21 cellular contexts compared by ENCODE assay signal in genomic region chr4:186058980-186059316, GRCh38. TPM values are rescaled to one million over a fixed set of nuclear protein-coding genes. Genes with fewer than 3 reads are reported as not detected.
DNase-seq lines count a peak whose midpoint lies in the region; ATAC-seq, FAIRE-seq and TF ChIP-seq lines count a peak whose summit lies in the region.
"Had no signal": no experiment of that assay in that cellular context is flagged by ENCODE, and none has a peak within 500 bp of the region (broad histone marks: within the 10 kb centered on the region; RNA-seq: fewer than 3 reads in every experiment).

No MANE protein-coding gene starts in this region.

- DNase-seq in HepG2 (ENCODE audit: low spot score) (no peak), right lobe of liver (no peak), activated B cell treated with CpG ODN at 0.5 μM for 24 hours (no peak), memory B cell (ENCODE audit: low spot score in 2 of 2) (no peak)
- no peak for DNase-seq in activated effector memory CD4-positive, alpha-beta T cell treated with anti-CD3 and anti-CD28 coated beads, Interleukin-2, amount 50 U/mL, for 16 hours
- no peak for DNase-seq in stimulated activated CD4-positive, alpha-beta T cell treated with anti-CD3 and anti-CD28 coated beads, Interleukin-2, amount 100 ng/mL, for 24 hours
- DNase-seq: 8988T, AML-193, DMS53, KBM-7, NCI-H1105 treated with DMSO at 0.1 percent for 48 hours, NCI-H2029 treated with DMSO at 0.1 percent for 48 hours, NCI-H226, NCI-H510A treated with DMSO at 0.1 percent for 48 hours, NCI-H82, Peyer's patch had no signal

- no peaks in the 10 kb centered on the region for H3K36me3 ChIP-seq in HepG2 (replicated peaks in 1 of 2; ENCODE audit: control insufficient read depth in 1 of 2, insufficient read depth in 2 of 2, low read length in 2 of 2)
- no peaks in the 10 kb centered on the region for H3K36me3 ChIP-seq in right lobe of liver
- H3K36me3 ChIP-seq: Peyer's patch, SJSA1 had no signal

- no peak overlapping the region for H3K4me2 ChIP-seq in HepG2 (ENCODE audit: low read depth, low read length)

- H2AFZ ChIP-seq in HepG2 (ENCODE audit: low read length) = no peak overlapping the region

- H3K27me3 ChIP-seq in HepG2 (ENCODE audit: control insufficient read depth in 1 of 2, insufficient read depth in 2 of 2, low read length in 2 of 2) (no peaks in the 10 kb centered on the region; a peak in 2 of 5 replicates), right lobe of liver (no peaks in the 10 kb centered on the region)
- H3K27me3 ChIP-seq: Peyer's patch, SJSA1 had no signal

- peak overlapping the region; percentile 25 for H3K4me3 Mint-ChIP-seq in activated B cell treated with CpG ODN at 0.5 μM for 24 hours
- H3K4me3 Mint-ChIP-seq in memory B cell = peak overlapping the region; percentile 62

- H3K4me3 ChIP-seq in HepG2 (replicated peaks in 1 of 3; ENCODE audit: insufficient read depth in 1 of 3, low read depth in 2 of 3, low read length in 3 of 3) (no peak overlapping the region), right lobe of liver (no peak overlapping the region)
- H3K4me3 ChIP-seq: Peyer's patch, SJSA1 had no signal

- intact Hi-C loops in HepG2 (cut with micrococcal nuclease; ENCODE audit: unreplicated experiment) (no loop called here), right lobe of liver (cut with DNase I) (no loop called here), activated B cell treated with CpG ODN at 0.5 μM for 24 hours (cut with micrococcal nuclease) (loop anchor here (2.0 kb wide), 1 partner anchor 132 kb away; the partner anchor contains the start of gene CYP4V2)

- TF ChIP-seq CTCF in HepG2 (CRISPR knock-in tag; IDR thresholded peaks at IDR 0.05) = no peak
- TF ChIP-seq CTCF in right lobe of liver (IDR thresholded peaks at IDR 0.05) = no peak
- TF ChIP-seq CTCF in activated B cell treated with CpG ODN at 0.5 μM for 24 hours (IDR thresholded peaks at IDR 0.05) = no peak

- no peaks in the 10 kb centered on the region for H3K9me3 ChIP-seq in HepG2 (ENCODE audit: low read length)
- H3K9me3 ChIP-seq in right lobe of liver = no peaks in the 10 kb centered on the region
- H3K9me3 ChIP-seq: Peyer's patch, SJSA1 had no signal

- peaks cover 22% of the 10 kb centered on the region for H3K4me1 Mint-ChIP-seq in activated B cell treated with CpG ODN at 0.5 μM for 24 hours
- peaks cover 15% of the 10 kb centered on the region for H3K4me1 Mint-ChIP-seq in memory B cell

- H3K9me3 Mint-ChIP-seq in activated B cell treated with CpG ODN at 0.5 μM for 24 hours = peaks cover 4% of the 10 kb centered on the region
- peaks cover 9% of the 10 kb centered on the region for H3K9me3 Mint-ChIP-seq in memory B cell

- H3K27ac Mint-ChIP-seq in activated B cell treated with CpG ODN at 0.5 μM for 24 hours = no peak overlapping the region
- H3K27ac Mint-ChIP-seq in memory B cell = no peak overlapping the region

- H3K27me3 Mint-ChIP-seq in activated B cell treated with CpG ODN at 0.5 μM for 24 hours (peaks cover 39% of the 10 kb centered on the region), memory B cell (peaks cover 26% of the 10 kb centered on the region)

- POLR2A ChIA-PET in HepG2 (lab: Yijun Ruan, JAX) = no interaction called here
- POLR2A ChIA-PET in activated B cell treated with CpG ODN at 0.5 μM for 24 hours (lab: Charles Lee) = no interaction called here

- TF ChIP-seq EP300 in HepG2 (IDR thresholded peaks at IDR 0.05; ENCODE audit: low read depth in 2 of 2, low read length in 2 of 2) (no peak), HepG2 (CRISPR knock-in tag; IDR thresholded peaks at IDR 0.05; ENCODE audit: borderline replicate concordance) (no peak)

- 46% methylated on average over 3 of the region's 3 CpGs for WGBS in HepG2 (ENCODE audit: low lambda C conversion rate)
- 61% methylated on average over 3 of the region's 3 CpGs for WGBS in right lobe of liver (ENCODE audit: insufficient coverage, low coverage, low lambda C conversion rate, missing lambda C conversion rate)

- H3K4me1 ChIP-seq in HepG2 (ENCODE audit: insufficient read depth, low read length) (no peaks in the 10 kb centered on the region), right lobe of liver (no peaks in the 10 kb centered on the region)
- H3K4me1 ChIP-seq: Peyer's patch, SJSA1 had no signal

- TF ChIP-seq POLR2A in HepG2 (IDR thresholded peaks at IDR 0.05; ENCODE audit: insufficient read depth in 1 of 2, low read depth in 2 of 2, low read length in 2 of 2) = no peak
- no peak for TF ChIP-seq POLR2A in right lobe of liver (IDR thresholded peaks at IDR 0.05)

- H4K20me1 ChIP-seq in HepG2 (ENCODE audit: insufficient read depth, low read length) = no peaks in the 10 kb centered on the region

- H3K27ac ChIP-seq in HepG2 (ENCODE audit: extremely low read length, insufficient read depth, low read length) (no peak overlapping the region), right lobe of liver (no peak overlapping the region)
- H3K27ac ChIP-seq: Peyer's patch, SJSA1 had no signal

- H3K36me3 Mint-ChIP-seq in activated B cell treated with CpG ODN at 0.5 μM for 24 hours (ENCODE audit: low read depth) = no peaks in the 10 kb centered on the region
- H3K36me3 Mint-ChIP-seq in memory B cell = peaks cover 4% of the 10 kb centered on the region

- TF ChIP-seq RAD21 in HepG2 (CRISPR knock-in tag; IDR thresholded peaks at IDR 0.05) = no peak

- H3K79me2 ChIP-seq in HepG2 (ENCODE audit: insufficient read depth, low read length) = no peaks in the 10 kb centered on the region

- BruUV-seq in HepG2 (replicated peaks; lab: Mats Ljungman, UMichigan) = no TSS peak

- ATAC-seq in HepG2 (no peak), right lobe of liver (no peak), activated B cell treated with CpG ODN at 0.5 μM for 24 hours (ENCODE audit: low read depth) (no peak), memory B cell (ENCODE audit: low read depth) (no peak), HG03280 (IDR thresholded peaks at IDR 0.05; ENCODE audit: unreplicated experiment) (no peak)

- CTCF ChIA-PET in HepG2 (lab: Yijun Ruan, JAX; ENCODE audit: low intra/inter-chr PET ratio, low total read pairs) = no interaction called here
- CTCF ChIA-PET in activated B cell treated with CpG ODN at 0.5 μM for 24 hours (lab: Charles Lee) = no interaction called here

- no peak overlapping the region for H3K9ac ChIP-seq in HepG2 (ENCODE audit: insufficient read depth, low read depth, low read length)

- in situ Hi-C loops in HepG2 (cut with HindIII; ENCODE audit: extremely low pct_ligation_motif_present, low pct_unique_long_range_greater_than_20kb) = no loop called here

- no peak for FAIRE-seq in HepG2 (lab: Jason Lieb, UNC)
- FAIRE-seq: D721Med, H54 had no signal

RNA-seq across cellular contexts. Expression of gene TLR3, which starts 10.0 kb away (rescaled TPM):
- 0.07 and 0.11 TPM in 2 replicates for total RNA-seq in HepG2 (2016; rRNA removed; fragmentation: Illumina TruSeq; extraction: Trizol)
- total RNA-seq in HepG2 (2016; cell fraction: cytosol; rRNA removed; fragmentation: Illumina TruSeq; extraction: Trizol; ENCODE audit: low read depth) = not detected in 2 replicates
- total RNA-seq in HepG2 (2016; cell fraction: insoluble cytoplasmic fraction; rRNA removed; fragmentation: Illumina TruSeq; extraction: Trizol) = 0.07 and 0.13 TPM in 2 replicates
- 0.10 TPM in 1 of 2 replicates, not detected in the other for total RNA-seq in HepG2 (2016; cell fraction: membrane; rRNA removed; fragmentation: Illumina TruSeq; extraction: Trizol)
- total RNA-seq in HepG2 (2016; cell fraction: nucleus; rRNA removed; fragmentation: Illumina TruSeq; extraction: Trizol) = 0.22 and 0.31 TPM in 2 replicates
- polyA plus RNA-seq in HepG2 (2011; rRNA removed) = 0.20 and 0.38 TPM in 2 replicates
- 0.20 and 0.45 TPM in 2 replicates for polyA plus RNA-seq in HepG2 (2011; cell fraction: cytosol; rRNA removed)
- polyA plus RNA-seq in HepG2 (2011; cell fraction: nucleus; rRNA removed) = 0.07 TPM in 1 of 2 replicates, not detected in the other
- polyA plus RNA-seq in HepG2 (2012) = 0.72 and 1.6 TPM in 2 replicates
- not detected in 2 replicates for polyA plus RNA-seq in HepG2 (2016; cell fraction: cytosol; fragmentation: Illumina TruSeq; extraction: Trizol; ENCODE audit: low read depth)
- polyA plus RNA-seq in HepG2 (2016; cell fraction: insoluble cytoplasmic fraction; fragmentation: Illumina TruSeq; extraction: Trizol; ENCODE audit: low read depth) = not detected in 2 replicates
- 0.15 TPM in 1 of 2 replicates, not detected in the other for polyA plus RNA-seq in HepG2 (2016; cell fraction: membrane; fragmentation: Illumina TruSeq; extraction: Trizol; ENCODE audit: low read depth)
- not detected in 2 replicates for polyA plus RNA-seq in HepG2 (2016; cell fraction: nucleus; fragmentation: Illumina TruSeq; extraction: Trizol; ENCODE audit: insufficient read depth, low read depth)
- 0.66 and 11.4 TPM in 2 replicates for polyA minus RNA-seq in HepG2 (2011; rRNA and poly(A)+ RNA removed; ENCODE audit: low replicate concordance)
- 0.69 TPM in 1 of 2 replicates, not detected in the other for polyA minus RNA-seq in HepG2 (2011; cell fraction: cytosol; rRNA and poly(A)+ RNA removed)
- 0.25 and 0.52 TPM in 2 replicates for polyA minus RNA-seq in HepG2 (2011; cell fraction: nucleus; rRNA and poly(A)+ RNA removed)
- total RNA-seq in right lobe of liver = 10 to 100 TPM in 2 of 6 experiments, 1 to 10 TPM in 4; 6.8 to 14.9 (median 9.2) TPM
- total RNA-seq in activated B cell treated with CpG ODN at 0.5 μM for 24 hours = not detected in 2 replicates

RNA-seq across cellular contexts. Expression of gene FAM149A, which starts 45.6 kb away (rescaled TPM):
- total RNA-seq in HepG2 (2016; rRNA removed; fragmentation: Illumina TruSeq; extraction: Trizol) (not detected in 2 replicates), right lobe of liver (10 to 100 TPM; 19.8 to 33.1 (median 23.0) TPM), activated B cell treated with CpG ODN at 0.5 μM for 24 hours (not detected in 2 replicates)
- not detected in 2 replicates for total RNA-seq in HepG2 (2016; cell fraction: cytosol; rRNA removed; fragmentation: Illumina TruSeq; extraction: Trizol; ENCODE audit: low read depth)
- not detected in 2 replicates for total RNA-seq in HepG2 (2016; cell fraction: insoluble cytoplasmic fraction; rRNA removed; fragmentation: Illumina TruSeq; extraction: Trizol)
- not detected in 2 replicates for total RNA-seq in HepG2 (2016; cell fraction: membrane; rRNA removed; fragmentation: Illumina TruSeq; extraction: Trizol)
- total RNA-seq in HepG2 (2016; cell fraction: nucleus; rRNA removed; fragmentation: Illumina TruSeq; extraction: Trizol) = not detected in 2 replicates
- polyA plus RNA-seq in HepG2 (2011; rRNA removed) = not detected in 2 replicates
- polyA plus RNA-seq in HepG2 (2011; cell fraction: cytosol; rRNA removed) = 0.07 TPM in 1 of 2 replicates, not detected in the other
- polyA plus RNA-seq in HepG2 (2011; cell fraction: nucleus; rRNA removed) = 0.31 TPM in 1 of 2 replicates, not detected in the other
- polyA plus RNA-seq in HepG2 (2012) = not detected in 2 replicates
- not detected in 2 replicates for polyA plus RNA-seq in HepG2 (2016; cell fraction: cytosol; fragmentation: Illumina TruSeq; extraction: Trizol; ENCODE audit: low read depth)
- not detected in 2 replicates for polyA plus RNA-seq in HepG2 (2016; cell fraction: insoluble cytoplasmic fraction; fragmentation: Illumina TruSeq; extraction: Trizol; ENCODE audit: low read depth)
- polyA plus RNA-seq in HepG2 (2016; cell fraction: membrane; fragmentation: Illumina TruSeq; extraction: Trizol; ENCODE audit: low read depth) = not detected in 2 replicates
- not detected in 2 replicates for polyA plus RNA-seq in HepG2 (2016; cell fraction: nucleus; fragmentation: Illumina TruSeq; extraction: Trizol; ENCODE audit: insufficient read depth, low read depth)
- polyA minus RNA-seq in HepG2 (2011; rRNA and poly(A)+ RNA removed; ENCODE audit: low replicate concordance) = not detected in 2 replicates
- polyA minus RNA-seq in HepG2 (2011; cell fraction: cytosol; rRNA and poly(A)+ RNA removed) = not detected in 2 replicates
- polyA minus RNA-seq in HepG2 (2011; cell fraction: nucleus; rRNA and poly(A)+ RNA removed) = not detected in 2 replicates
- total RNA-seq: OCI-LY7 had no signal

Comparison
In these comparisons a context has a peak if more than half of its experiments do, and no peak if none do; other contexts are left out.
1. RNA of gene FAM149A, which starts 45.6 kb away (total RNA-seq): 19.8 to 33.1 TPM in right lobe of liver; not detected in HepG2 and not detected in activated B cell treated with CpG ODN at 0.5 μM for 24 hours; every median in the first group is over 10 times any median in the second.